In genomic region chr9:82597225-82598158, GRCh38 we compare ENCODE assay signal across 23 cellular contexts.
DNase-seq lines count a peak whose midpoint lies in the region; ATAC-seq, FAIRE-seq and TF ChIP-seq lines count a peak whose summit lies in the region.
"Had no signal": no experiment of that assay in that cellular context is flagged by ENCODE, and none has a peak within 500 bp of the region (broad histone marks: within the 10 kb centered on the region; RNA-seq: fewer than 3 reads in every experiment).

No MANE protein-coding gene starts in this region.

- no peaks in the 10 kb centered on the region for H3K79me2 ChIP-seq in astrocyte (ENCODE audit: insufficient read depth, low read length)
- H3K79me2 ChIP-seq in osteoblast (ENCODE audit: insufficient read depth, low read length) = no peaks in the 10 kb centered on the region

- DNase-seq in IMR-90 (peak; percentile 74), astrocyte (ENCODE audit: low read depth) (peak; percentile 39), right lobe of liver (peak in 1 of 3 donors; percentile 23), COLO829 (ENCODE audit: low spot score) (no peak), osteoblast (ENCODE audit: insufficient read length, low spot score, missing footprints) (no peak)
- no peak for DNase-seq in activated CD8-positive, alpha-beta memory T cell treated with anti-CD3 and anti-CD28 coated beads, Interleukin-2, amount 50 U/mL, for 4 hours
- DNase-seq: activated CD4-positive, alpha-beta memory T cell treated with anti-CD3 and anti-CD28 coated beads for 36 hours; activated T-cell treated with anti-CD3 and anti-CD28 coated beads, Interleukin-2, amount 50 U/mL, for 48 hours; CD8-positive, alpha-beta memory T cell; KG1; NCI-H187 treated with DMSO at 0.1 percent for 48 hours; NCI-H82; stimulated activated CD4-positive, alpha-beta T cell treated with anti-CD3 and anti-CD28 coated beads, Interleukin-1b, Interleukin-23, amount 100 ng/mL, for 48 hours; T-helper 1 cell; WERI-Rb-1 had no signal

- H3K27ac Mint-ChIP-seq in astrocyte (ENCODE audit: unreplicated experiment) = no peak overlapping the region
- H3K27ac Mint-ChIP-seq: activated CD4-positive, alpha-beta memory T cell treated with anti-CD3 and anti-CD28 coated beads for 36 hours; CD8-positive, alpha-beta memory T cell; memory B cell had no signal

- no peak overlapping the region for H3K4me3 Mint-ChIP-seq in astrocyte (ENCODE audit: unreplicated experiment)
- H3K4me3 Mint-ChIP-seq: activated CD4-positive, alpha-beta memory T cell treated with anti-CD3 and anti-CD28 coated beads for 36 hours; CD8-positive, alpha-beta memory T cell; central memory CD8-positive, alpha-beta T cell; memory B cell; neural crest cell had no signal

- H3K9me3 ChIP-seq in IMR-90 (ENCODE audit: control insufficient read depth, insufficient read depth, low read length) (no peaks in the 10 kb centered on the region), astrocyte (ENCODE audit: insufficient read depth, low read depth, low read length) (no peaks in the 10 kb centered on the region), right lobe of liver (no peaks in the 10 kb centered on the region), osteoblast (ENCODE audit: low read depth, low read length) (no peaks in the 10 kb centered on the region)

- POLR2A ChIA-PET in IMR-90 (lab: Charles Lee; ENCODE audit: unreplicated experiment) = no interaction called here

- peak overlapping the region; percentile 66 for H2BK5ac ChIP-seq in IMR-90 (ENCODE audit: low read depth, low read length, poor library complexity, severe bottlenecking)

- H3K18ac ChIP-seq in IMR-90 (ENCODE audit: low read depth, low read length) = peak overlapping the region; percentile 78

- H2BK120ac ChIP-seq in IMR-90 (ENCODE audit: low read depth, low read length) = peak overlapping the region; percentile 86

- H3K9ac ChIP-seq in IMR-90 (ENCODE audit: low read depth, low read length) (0 out of 2 replicates have a peak overlapping the region, but pooled peaks have one; percentile 10), astrocyte (ENCODE audit: low read length) (no peak overlapping the region)

- no peaks in the 10 kb centered on the region for H3K9me3 Mint-ChIP-seq in astrocyte (ENCODE audit: unreplicated experiment)
- H3K9me3 Mint-ChIP-seq: activated CD4-positive, alpha-beta memory T cell treated with anti-CD3 and anti-CD28 coated beads for 36 hours; memory B cell; neural crest cell had no signal

- intact Hi-C loops in IMR-90 (cut with micrococcal nuclease) = no loop called here
- intact Hi-C loops in right lobe of liver (cut with DNase I) = no loop called here

- ATAC-seq in IMR-90 (ENCODE audit: low read depth) = peak; percentile 71
- ATAC-seq in right lobe of liver = peak; percentile 68 to 80 (median 74)
- ATAC-seq in GM19351 (IDR thresholded peaks at IDR 0.05; ENCODE audit: unreplicated experiment) = no peak

- no TSS peak for BruUV-seq in IMR-90 (replicated peaks; lab: Mats Ljungman, UMichigan)

- no peak for TF ChIP-seq CTCF in 22Rv1 (IDR thresholded peaks at IDR 0.05)
- no peak for TF ChIP-seq CTCF in IMR-90 (conservative IDR thresholded peaks at IDR 0.05; ENCODE audit: low read depth, low read length)
- no peak for TF ChIP-seq CTCF in astrocyte (IDR thresholded peaks at IDR 0.05; ENCODE audit: insufficient read depth, low read depth, low read length)
- TF ChIP-seq CTCF in right lobe of liver (IDR thresholded peaks at IDR 0.05) = no peak
- TF ChIP-seq CTCF in osteoblast (IDR thresholded peaks at IDR 0.05; ENCODE audit: extremely low read depth, low read depth, low read length) = no peak

- peak overlapping the region; percentile 27 to 48; a peak in 1 of 4 replicates for H4K8ac ChIP-seq in IMR-90 (ENCODE audit: low read depth in 2 of 2, low read length in 2 of 2)

- in situ Hi-C loops in IMR-90 (cut with MboI; ENCODE audit: low sequenced_read_pairs) = no loop called here

- TF ChIP-seq POLR2A in IMR-90 (IDR thresholded peaks at IDR 0.05; ENCODE audit: low read depth, low read length) (no peak), right lobe of liver (IDR thresholded peaks at IDR 0.05) (no peak)

- H2AK5ac ChIP-seq in IMR-90 (ENCODE audit: low read depth, low read length) = no peak overlapping the region

- dilution Hi-C loops in IMR-90 (cut with HindIII; ENCODE audit: low sequenced_read_pairs, unreplicated experiment) = no loop called here

- no peak overlapping the region; the same call in 2 of the 3 replicates for H2BK15ac ChIP-seq in IMR-90 (ENCODE audit: low read depth, low read length)

- FAIRE-seq in astrocyte (lab: Jason Lieb, UNC) = no peak
- FAIRE-seq: G401.6, GM12891 had no signal

- peak overlapping the region; percentile 74 for H3K23ac ChIP-seq in IMR-90 (ENCODE audit: low read depth, low read length)

- peak overlapping the region; percentile 68 for H2BK20ac ChIP-seq in IMR-90 (ENCODE audit: low read depth, low read length)

- H3K79me1 ChIP-seq in IMR-90 (ENCODE audit: low read depth in 1 of 2, low read length in 2 of 2) = no peaks in the 10 kb centered on the region

- H4K5ac ChIP-seq in IMR-90 (ENCODE audit: low read depth, low read length) = peak overlapping the region; percentile 65

- H3K36me3 ChIP-seq in IMR-90 (ENCODE audit: control insufficient read depth, insufficient read depth, low read length) = no peaks in the 10 kb centered on the region
- H3K36me3 ChIP-seq in astrocyte (ENCODE audit: insufficient read depth, low read length) = no peaks in the 10 kb centered on the region
- H3K36me3 ChIP-seq in right lobe of liver = no peaks in the 10 kb centered on the region
- H3K36me3 ChIP-seq in osteoblast (ENCODE audit: insufficient read depth, low read length) = no peaks in the 10 kb centered on the region
- H3K36me3 ChIP-seq: WERI-Rb-1 had no signal

- CTCF ChIA-PET in IMR-90 (lab: Yijun Ruan, JAX) = interaction anchor here (0.6 to 2.4 kb wide), 2 partner anchors 9 to 52 kb away, joined by 4 to 10 read pairs; no protein-coding TSS in a partner anchor

- H3K4me3 ChIP-seq in IMR-90 (ENCODE audit: insufficient read depth, low read depth, low read length) = no peak overlapping the region; the same call in 1 of the 2 replicates
- H3K4me3 ChIP-seq in astrocyte (ENCODE audit: insufficient read depth, low read depth, low read length) = no peak overlapping the region
- peak overlapping the region in 2 of 3 donors; percentile 3 to 26 for H3K4me3 ChIP-seq in right lobe of liver
- H3K4me3 ChIP-seq in osteoblast (ENCODE audit: insufficient read depth, low read length) = no peak overlapping the region

- H2AK9ac ChIP-seq in IMR-90 (replicated peaks; ENCODE audit: low read depth, low read length, poor library complexity) = no peak overlapping the region

- TF ChIP-seq RAD21 in IMR-90 (IDR thresholded peaks at IDR 0.05; ENCODE audit: low read length) = no peak

- H3K4me2 ChIP-seq in IMR-90 (ENCODE audit: low read depth, low read length) = peak overlapping the region; percentile 83
- H3K4me2 ChIP-seq in astrocyte (ENCODE audit: low read length) = peak overlapping the region; percentile 42
- no peak overlapping the region for H3K4me2 ChIP-seq in osteoblast (ENCODE audit: insufficient read depth, low read length)

- H3K27me3 Mint-ChIP-seq in astrocyte (ENCODE audit: low read depth, unreplicated experiment) = no peaks in the 10 kb centered on the region
- H3K27me3 Mint-ChIP-seq: activated CD4-positive, alpha-beta memory T cell treated with anti-CD3 and anti-CD28 coated beads for 36 hours; CD8-positive, alpha-beta memory T cell; central memory CD8-positive, alpha-beta T cell had no signal

- WGBS in IMR-90 (ENCODE audit: extremely low coverage in 2 of 2, insufficient read length in 1 of 2), 2 experiments = no CpG with 5 or more reads among the region's 12 CpGs
- 11% methylated on average over 12 of the region's 12 CpGs for whole genome bisulfite sequencing in right lobe of liver (ENCODE audit: insufficient coverage, low coverage, low lambda C conversion rate, missing lambda C conversion rate)

- H4K91ac ChIP-seq in IMR-90 (ENCODE audit: insufficient read depth, low read depth, low read length) = peak overlapping the region; percentile 60; the same call in 1 of the 2 replicates

- peaks cover 6% of the 10 kb centered on the region; the same call in 1 of the 2 replicates for H3K9me1 ChIP-seq in IMR-90 (ENCODE audit: insufficient read depth, low read length)

- H3K4me1 Mint-ChIP-seq in astrocyte (ENCODE audit: low read depth, unreplicated experiment) = no peaks in the 10 kb centered on the region
- H3K4me1 Mint-ChIP-seq: CD8-positive, alpha-beta memory T cell; central memory CD8-positive, alpha-beta T cell; memory B cell had no signal

- H3K27ac ChIP-seq in 22Rv1 (peak overlapping the region; percentile 68), IMR-90 (ENCODE audit: insufficient read depth, low read length) (peak overlapping the region; percentile 83; the same call in 1 of the 2 replicates), astrocyte (ENCODE audit: low read depth, low read length) (no peak overlapping the region), right lobe of liver (peak overlapping the region; percentile 69 to 94 (median 86)), osteoblast (ENCODE audit: low read depth, low read length) (no peak overlapping the region)
- H3K27ac ChIP-seq: HL-60, WERI-Rb-1 had no signal

- H3K56ac ChIP-seq in IMR-90 (ENCODE audit: extremely low read depth, insufficient read depth, low read length) = peak overlapping the region; percentile 57; the same call in 1 of the 2 replicates

- H4K20me1 ChIP-seq in IMR-90 (ENCODE audit: insufficient read depth, low read length) (no peaks in the 10 kb centered on the region), astrocyte (ENCODE audit: insufficient read depth, low read length) (no peaks in the 10 kb centered on the region), osteoblast (ENCODE audit: insufficient read depth, low read length) (no peaks in the 10 kb centered on the region)

- H2AFZ ChIP-seq in IMR-90 (replicated peaks; ENCODE audit: low read length, poor library complexity) (peak overlapping the region; percentile 46), astrocyte (ENCODE audit: low read depth, low read length) (no peak overlapping the region), osteoblast (ENCODE audit: low read length) (no peak overlapping the region)

- H3K27me3 ChIP-seq in IMR-90 (ENCODE audit: control insufficient read depth, insufficient read depth, low read length) (0 out of 2 replicates have a peak, but pooled peaks cover 2% of the 10 kb centered on the region), astrocyte (ENCODE audit: insufficient read depth, low read length) (no peaks in the 10 kb centered on the region), right lobe of liver (no peaks in the 10 kb centered on the region), osteoblast (ENCODE audit: insufficient read depth, low read length) (peaks cover 3% of the 10 kb centered on the region)

- H3K36me3 Mint-ChIP-seq in astrocyte (ENCODE audit: low read depth, unreplicated experiment) = no peaks in the 10 kb centered on the region
- H3K36me3 Mint-ChIP-seq: activated CD4-positive, alpha-beta memory T cell treated with anti-CD3 and anti-CD28 coated beads for 36 hours; CD8-positive, alpha-beta memory T cell; memory B cell had no signal

- peak overlapping the region; percentile 85 for H3K4ac ChIP-seq in IMR-90 (ENCODE audit: low read depth, low read length)

- H3K4me1 ChIP-seq in IMR-90 (ENCODE audit: control insufficient read depth, insufficient read depth, low read length) (peaks cover 15% of the 10 kb centered on the region), astrocyte (ENCODE audit: insufficient read depth, low read length) (peaks cover 5% of the 10 kb centered on the region), right lobe of liver (peaks cover 0 to 60% (median 15%) of the 10 kb centered on the region in 4 donors), osteoblast (ENCODE audit: insufficient read depth, low read length) (no peaks in the 10 kb centered on the region)

- peak overlapping the region; percentile 43 for H3K14ac ChIP-seq in IMR-90 (replicated peaks; ENCODE audit: low read depth, low read length)

Comparison
In these comparisons a context has a peak if more than half of its experiments do, and no peak if none do; other contexts are left out.
1. H3K27ac ChIP-seq: peak in 22Rv1 (single experiment), IMR-90 (single experiment) and right lobe of liver (3 of 3); none in astrocyte (single experiment) and osteoblast (single experiment).
2. DNase-seq: peak in IMR-90 (single experiment) and astrocyte (single experiment); none in activated CD8-positive, alpha-beta memory T cell treated with anti-CD3 and anti-CD28 coated beads, Interleukin-2, amount 50 U/mL, for 4 hours (single experiment), COLO829 (single experiment) and osteoblast (single experiment).
3. H3K4me3 ChIP-seq: peak in right lobe of liver (2 of 3); none in IMR-90 (single experiment), astrocyte (single experiment) and osteoblast (single experiment).